ENCODE assay signal across 8 cellular contexts in genomic region chr19:11481777-11482383, GRCh38. TPM values are rescaled to one million over a fixed set of nuclear protein-coding genes. Genes with fewer than 3 reads are reported as not detected.
A peak's percentile ranks its signal among the peaks of the same experiment; 100 is the strongest.
DNase-seq lines count a peak whose midpoint lies in the region; ATAC-seq, FAIRE-seq and TF ChIP-seq lines count a peak whose summit lies in the region.

No MANE protein-coding gene starts in this region.

- ATAC-seq in GM21576 (IDR thresholded peaks at IDR 0.05; ENCODE audit: unreplicated experiment): peak; percentile 53
- peak; percentile 47 for ATAC-seq in gastroesophageal sphincter

- TF ChIP-seq POLR2A in gastroesophageal sphincter (IDR thresholded peaks at IDR 0.05) (no peak), thyroid gland (IDR thresholded peaks at IDR 0.05) (no peak)

- TF ChIP-seq EP300 in gastroesophageal sphincter (IDR thresholded peaks at IDR 0.05): no peak

- WGBS in gastroesophageal sphincter (ENCODE audit: low coverage in 1 of 2), 2 donors: 0% methylated on average over 1 to 2 of the region's 45 CpGs
- WGBS in thyroid gland, 2 donors: 0 to 2% methylated on average over 1 to 15 of the region's 45 CpGs

- H3K4me3 ChIP-seq in gastroesophageal sphincter: peak overlapping the region in 1 of 2 donors; percentile 41
- H3K4me3 ChIP-seq in osteoblast (ENCODE audit: insufficient read depth, low read length): peak overlapping the region; percentile 64
- H3K4me3 ChIP-seq in thyroid gland (replicated peaks in 1 of 3): no peak overlapping the region

- POLR2A ChIA-PET in RWPE1 (lab: Yijun Ruan, JAX; ENCODE audit: low non-redundant PET): interaction anchor here (1.1 kb wide), 1 partner anchor 99 kb away, joined by 10 read pairs; no protein-coding TSS in a partner anchor

- peaks cover 3% of the 10 kb centered on the region for H4K20me1 ChIP-seq in osteoblast (ENCODE audit: insufficient read depth, low read length)

- no peak for FAIRE-seq in D721Med (lab: Jason Lieb, UNC)

- H3K9me3 ChIP-seq in gastroesophageal sphincter (peaks cover 0 to 5% (median 0%) of the 10 kb centered on the region in 3 donors), osteoblast (ENCODE audit: low read depth, low read length) (no peaks in the 10 kb centered on the region), thyroid gland (no peaks in the 10 kb centered on the region)

- no peak overlapping the region for H3K27ac ChIP-seq in RWPE1
- H3K27ac ChIP-seq in gastroesophageal sphincter: peak overlapping the region in 1 of 4 donors; percentile 38
- no peak overlapping the region for H3K27ac ChIP-seq in osteoblast (ENCODE audit: low read depth, low read length)
- no peak overlapping the region for H3K27ac ChIP-seq in thyroid gland

- DNase-seq in D721Med (ENCODE audit: insufficient read length, low spot score) (peak; percentile 91), Kasumi-1 (lab: John Stamatoyannopoulos, UW) (peak; percentile 84 to 89), RWPE1 (ENCODE audit: low spot score) (peak; percentile 90), osteoblast (ENCODE audit: insufficient read length, low spot score, missing footprints) (peak; percentile 100), thyroid gland (peak; percentile 46 to 50)
- DNase-seq in activated effector memory CD4-positive, alpha-beta T cell treated with Interleukin-2 at 50 U/mL for 16 hours: peak; percentile 25

- H3K4me2 ChIP-seq in osteoblast (ENCODE audit: insufficient read depth, low read length): peak overlapping the region; percentile 59

- H3K4me1 ChIP-seq in gastroesophageal sphincter (peaks cover 3 to 42% (median 24%) of the 10 kb centered on the region in 3 donors), osteoblast (ENCODE audit: insufficient read depth, low read length) (peaks cover 7% of the 10 kb centered on the region), thyroid gland (peaks cover 0 to 37% of the 10 kb centered on the region in 2 donors)

- H3K27me3 ChIP-seq in gastroesophageal sphincter (peaks cover 80% of the 10 kb centered on the region), osteoblast (ENCODE audit: insufficient read depth, low read length) (peaks cover 35% of the 10 kb centered on the region), thyroid gland (peaks cover 24% of the 10 kb centered on the region)

- H3K36me3 ChIP-seq in gastroesophageal sphincter: peaks cover 0 to 36% of the 10 kb centered on the region in 2 donors
- H3K36me3 ChIP-seq in osteoblast (ENCODE audit: insufficient read depth, low read length): no peaks in the 10 kb centered on the region
- peaks cover 3 to 13% of the 10 kb centered on the region in 2 donors for H3K36me3 ChIP-seq in thyroid gland

- CTCF ChIA-PET in RWPE1 (lab: Yijun Ruan, JAX): interaction anchor here (0.6 to 3.2 kb wide), 24 partner anchors 12 to 348 kb away, joined by 3 to 17 read pairs (median 4); partner anchors contain the start of genes CCDC159, SWSAP1, TMEM205 and TSPAN16

- no peaks in the 10 kb centered on the region for H3K79me2 ChIP-seq in osteoblast (ENCODE audit: insufficient read depth, low read length)

- TF ChIP-seq CTCF in D721Med (IDR thresholded peaks at IDR 0.05; ENCODE audit: insufficient read depth, missing control alignments) (no peak), RWPE1 (conservative IDR thresholded peaks at IDR 0.05; ENCODE audit: low read depth) (no peak), gastroesophageal sphincter (IDR thresholded peaks at IDR 0.05) (peak in 1 of 4 experiments; percentile 1), osteoblast (IDR thresholded peaks at IDR 0.05; ENCODE audit: extremely low read depth, low read depth, low read length) (no peak), thyroid gland (IDR thresholded peaks at IDR 0.05) (no peak)

- intact Hi-C loops in thyroid gland (cut with DNase I): loop anchor here (5.0 kb wide), 1 partner anchor 185 kb away; the partner anchor contains the start of gene TSPAN16

- H2AFZ ChIP-seq in osteoblast (ENCODE audit: low read length): no peak overlapping the region

RNA-seq across cellular contexts. Expression of gene ELAVL3, which starts 1.0 kb away (rescaled TPM):
- 1 to 10 TPM in 1 of 4 donors, under 1 TPM in 2, not detected in 1; 0.04 to 3.3 (median 0.27) TPM for total RNA-seq in gastroesophageal sphincter
- total RNA-seq in osteoblast: 0.72 TPM in 1 of 2 replicates, not detected in the other
- total RNA-seq in thyroid gland: not detected

RNA-seq across cellular contexts. Expression of gene ZNF653, which starts 23.8 kb away (rescaled TPM):
- total RNA-seq in gastroesophageal sphincter (10 to 100 TPM in 2 of 4 donors, 1 to 10 TPM in 2; 5.1 to 20.4 (median 10.6) TPM), osteoblast (2.9 and 3.5 TPM in 2 replicates), thyroid gland (10 to 100 TPM; 13.6 to 41.7 (median 14.2) TPM)

RNA-seq across cellular contexts. Expression of gene PRKCSH, which starts 46.4 kb away (rescaled TPM):
- total RNA-seq in gastroesophageal sphincter: 100 to 1,000 TPM in 1 of 4 donors, 10 to 100 TPM in 3; 72.8 to 112 (median 85.8) TPM
- total RNA-seq in osteoblast: 117 and 119 TPM in 2 replicates
- total RNA-seq in thyroid gland: 100 to 1,000 TPM; 142 to 198 (median 178) TPM

RNA-seq across cellular contexts. Expression of gene ODAD3, which starts 47.0 kb away (rescaled TPM):
- total RNA-seq in gastroesophageal sphincter (1 to 10 TPM in 1 of 4 donors, under 1 TPM in 1, not detected in 2; 0.27 to 1.4 TPM), osteoblast (under 0.01 TPM in 2 replicates), thyroid gland (1 to 10 TPM in 3 of 4 donors, under 1 TPM in 1; 0.96 to 6.8 (median 3.8) TPM)

RNA-seq across cellular contexts. Expression of gene ECSIT, which starts 47.1 kb away (rescaled TPM):
- total RNA-seq in gastroesophageal sphincter (10 to 100 TPM; 50.1 to 88.3 (median 65.2) TPM), osteoblast (36.9 and 37.1 TPM in 2 replicates), thyroid gland (10 to 100 TPM; 36.5 to 77.5 (median 68.9) TPM)

Comparison
In these comparisons a context has a peak if more than half of its experiments do, and no peak if none do; other contexts are left out.
1. DNase-seq: peak in every context shown above with its lines; median percentile 100 in osteoblast; 91 in D721Med; 90 in RWPE1; 86 in Kasumi-1; 48 in thyroid gland; 25 in activated effector memory CD4-positive, alpha-beta T cell treated with Interleukin-2 at 50 U/mL for 16 hours.